ENCODE assay signal across 9 cellular contexts in genomic region chr14:75542585-75543091, GRCh38. TPM values are rescaled to one million over a fixed set of nuclear protein-coding genes. Genes with fewer than 3 reads are reported as not detected.
A peak's percentile ranks its signal among the peaks of the same experiment; 100 is the strongest.
DNase-seq lines count a peak whose midpoint lies in the region; ATAC-seq and TF ChIP-seq lines count a peak whose summit lies in the region.
"Had no signal": no experiment of that assay in that cellular context is flagged by ENCODE, and none has a peak within 500 bp of the region (broad histone marks: within the 10 kb centered on the region; RNA-seq: fewer than 3 reads in every experiment).

No MANE protein-coding gene starts in this region.

- H3K4me3 ChIP-seq in body of pancreas (no peak overlapping the region), mucosa of stomach (ENCODE audit: low read length) (no peak overlapping the region)
- H3K4me3 ChIP-seq: SK-N-MC had no signal

- ATAC-seq in GM18520 (IDR thresholded peaks at IDR 0.05; ENCODE audit: unreplicated experiment) (peak; percentile 50), HG03045 (IDR thresholded peaks at IDR 0.05; ENCODE audit: unreplicated experiment) (peak; percentile 68), body of pancreas (peak; percentile 73)
- peak; percentile 90 for ATAC-seq in stimulated activated naive CD8-positive, alpha-beta T cell treated with anti-CD3 and anti-CD28 coated beads, Interleukin-15, Interleukin-2, amounts not matched to agents 100 U/mL and 50 U/mL, for 24 hours

- intact Hi-C loops in body of pancreas (cut with DNase I), result no loop called here

- no peak for TF ChIP-seq POLR2A in body of pancreas (IDR thresholded peaks at IDR 0.05)

- peak overlapping the region; percentile 57 for H3K9ac ChIP-seq in mucosa of stomach (ENCODE audit: low read length)

- H3K9me3 ChIP-seq in body of pancreas (no peaks in the 10 kb centered on the region), mucosa of stomach (ENCODE audit: control insufficient read depth, low read length) (no peaks in the 10 kb centered on the region)

- no peaks in the 10 kb centered on the region for H3K36me3 ChIP-seq in body of pancreas (replicated peaks in 1 of 2; ENCODE audit: insufficient read depth in 1 of 2, low read depth in 2 of 2)
- no peaks in the 10 kb centered on the region for H3K36me3 ChIP-seq in mucosa of stomach (ENCODE audit: control insufficient read depth, insufficient read depth, low read length)

- WGBS in body of pancreas, 2 donors, result 48 to 53% methylated on average over 4 to 10 of the region's 10 CpGs

- peak; percentile 83 for DNase-seq in UCSD-AML1 (lab: John Stamatoyannopoulos, UW; ENCODE audit: unreplicated experiment)
- DNase-seq in body of pancreas, result peak; percentile 28 to 73 (median 43)
- peak; percentile 84 for DNase-seq in stimulated activated naive CD8-positive, alpha-beta T cell treated with anti-CD3 and anti-CD28 coated beads, Interleukin-15, Interleukin-2, amounts not matched to agents 100 U/mL and 50 U/mL, for 24 hours
- DNase-seq in NCI-H2081 treated with DMSO at 0.1 percent for 48 hours (lab: John Stamatoyannopoulos, UW), result no peak
- no peak for DNase-seq in DMS114 treated with DMSO at 0.1 percent for 48 hours (lab: John Stamatoyannopoulos, UW; ENCODE audit: unreplicated experiment)

- peak overlapping the region in 2 of 4 donors; percentile 10 to 63 for H3K27ac ChIP-seq in body of pancreas
- H3K27ac ChIP-seq: SK-N-MC had no signal

- H3K27me3 ChIP-seq in body of pancreas, result no peaks in the 10 kb centered on the region
- no peaks in the 10 kb centered on the region for H3K27me3 ChIP-seq in mucosa of stomach (ENCODE audit: control insufficient read depth, insufficient read depth, low read length)

- TF ChIP-seq CTCF in body of pancreas (IDR thresholded peaks at IDR 0.05), result no peak

- H3K4me1 ChIP-seq in body of pancreas, result no peaks in the 10 kb centered on the region
- peaks cover 20% of the 10 kb centered on the region for H3K4me1 ChIP-seq in mucosa of stomach (ENCODE audit: control insufficient read depth, insufficient read depth, low read length)

RNA-seq across cellular contexts. Expression of gene BATF, which starts 20.4 kb away (rescaled TPM):
- total RNA-seq in body of pancreas, result not detected

RNA-seq across cellular contexts. Expression of gene FLVCR2, which starts 35.8 kb away (rescaled TPM):
- 1 to 10 TPM in 1 of 2 donors, under 1 TPM in 1; under 0.01 to 1.3 TPM for total RNA-seq in body of pancreas

Comparison
In these comparisons a context has a peak if more than half of its experiments do, and no peak if none do; other contexts are left out.
1. DNase-seq: peak in UCSD-AML1 (single experiment), body of pancreas (4 of 4) and stimulated activated naive CD8-positive, alpha-beta T cell treated with anti-CD3 and anti-CD28 coated beads, Interleukin-15, Interleukin-2, amounts not matched to agents 100 U/mL and 50 U/mL, for 24 hours (single experiment); none in NCI-H2081 treated with DMSO at 0.1 percent for 48 hours (single experiment) and DMS114 treated with DMSO at 0.1 percent for 48 hours (single experiment).
2. Peak in every context shown above with its lines, with median percentiles within 50 percentile points of each other: ATAC-seq.